Comparison of ENCODE assay signal across 18 cellular contexts in the genomic region with DNA sequence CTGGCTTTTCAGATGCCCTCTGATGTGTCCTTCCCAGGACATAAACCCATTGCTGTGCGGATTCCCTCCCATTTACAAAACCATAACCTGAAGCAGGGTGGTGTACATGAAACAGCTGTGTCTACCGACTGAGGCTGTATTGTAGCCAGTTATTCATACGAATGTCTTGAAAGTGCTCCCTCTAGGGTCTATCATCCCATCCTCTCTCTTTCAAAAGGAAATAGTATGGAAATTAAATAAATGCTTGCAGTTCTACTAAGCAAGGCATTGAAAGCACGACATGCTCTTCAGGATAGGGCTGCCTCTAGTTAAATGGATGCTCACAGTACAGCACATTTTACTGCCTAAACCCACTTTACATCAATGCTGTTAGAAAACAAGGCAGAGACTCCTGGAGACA.
DNase-seq lines count a peak whose midpoint lies in the region; ATAC-seq and TF ChIP-seq lines count a peak whose summit lies in the region.
"Had no signal": no experiment of that assay in that cellular context is flagged by ENCODE, and none has a peak within 500 bp of the region (broad histone marks: within the 10 kb centered on the region; RNA-seq: fewer than 3 reads in every experiment).

No MANE protein-coding gene starts in this region.

- CTCF ChIA-PET in AG04450 (lab: Charles Lee) = interaction anchor here (1.0 kb wide), 1 partner anchor 39 kb away, joined by 3 read pairs; no protein-coding TSS in a partner anchor
- CTCF ChIA-PET in HCT116 (lab: Charles Lee) = no interaction called here

- H4K20me1 ChIP-seq in HCT116 (ENCODE audit: insufficient read depth) = no peaks in the 10 kb centered on the region

- H3K4me1 Mint-ChIP-seq in mesothelial cell of epicardium = peaks cover 8% of the 10 kb centered on the region
- H3K4me1 Mint-ChIP-seq: activated CD4-positive, alpha-beta T cell treated with anti-CD3 and anti-CD28 coated beads, Interleukin-2, amount 10 ng/mL, durations not matched to agents 7 days and 5 days; CD14-positive monocyte; natural killer cell had no signal

- no peak for TF ChIP-seq POLR2A in HCT116 (IDR thresholded peaks at IDR 0.05; ENCODE audit: borderline replicate concordance, extremely low read depth, insufficient read depth, insufficient read length)

- DNase-seq in AG04450 (ENCODE audit: low read depth, low spot score) (no peak), HCT116 (ENCODE audit: low read depth, low spot score) (no peak), SK-MEL-5 (ENCODE audit: low read depth, low spot score) (peak; percentile 15), mesothelial cell of epicardium (ENCODE audit: low spot score in 2 of 2, unreplicated experiment in 2 of 2) (no peak), GM19240 (ENCODE audit: insufficient read length, low spot score) (no peak), mucosa of descending colon (no peak), amniotic stem cell (lab: John Stamatoyannopoulos, UW) (no peak), Kasumi-1 (lab: John Stamatoyannopoulos, UW) (no peak)
- DNase-seq: activated CD4-positive, alpha-beta T cell treated with anti-CD3 and anti-CD28 coated beads, Interleukin-2, amount 10 ng/mL, durations not matched to agents 7 days and 5 days; left cardiac atrium; natural killer cell; NCI-H446 treated with DMSO at 0.1 percent for 48 hours; WERI-Rb-1 had no signal

- TF ChIP-seq RAD21 in HCT116 (IDR thresholded peaks at IDR 0.05; ENCODE audit: low read depth) = no peak

- peaks cover 57% of the 10 kb centered on the region for H3K27me3 Mint-ChIP-seq in mesothelial cell of epicardium (ENCODE audit: low read depth)

- H3K9me3 Mint-ChIP-seq in mesothelial cell of epicardium = no peaks in the 10 kb centered on the region
- H3K9me3 Mint-ChIP-seq: activated CD4-positive, alpha-beta T cell treated with anti-CD3 and anti-CD28 coated beads, Interleukin-2, amount 10 ng/mL, durations not matched to agents 7 days and 5 days; CD14-positive monocyte; natural killer cell had no signal

- H3K4me1 ChIP-seq in HCT116 (ENCODE audit: control insufficient read depth in 1 of 2, insufficient read depth in 2 of 2, low read length in 2 of 2) = no peaks in the 10 kb centered on the region
- H3K4me1 ChIP-seq in mucosa of descending colon (ENCODE audit: low read depth) = no peaks in the 10 kb centered on the region
- H3K4me1 ChIP-seq: prostate gland had no signal

- no peaks in the 10 kb centered on the region for H3K79me2 ChIP-seq in HCT116 (ENCODE audit: insufficient read depth, low read length)

- H2AFZ ChIP-seq in HCT116 (ENCODE audit: low read depth, low read length, poor library complexity, severe bottlenecking) = no peak overlapping the region

- H3K27me3 ChIP-seq in AG04450 (ENCODE audit: control insufficient read depth, insufficient read depth, low read length) = peaks cover 19% of the 10 kb centered on the region
- H3K27me3 ChIP-seq in HCT116 (ENCODE audit: insufficient read depth, low read length) = peaks cover 33% of the 10 kb centered on the region

- POLR2A ChIA-PET in AG04450 (lab: Yijun Ruan, JAX) (no interaction called here), HCT116 (lab: Charles Lee) (no interaction called here)

- H3K9ac ChIP-seq in HCT116 (ENCODE audit: low read length) = no peak overlapping the region

- H3K36me3 ChIP-seq in HCT116 (ENCODE audit: control insufficient read depth in 1 of 2, insufficient read depth in 2 of 2, low read length in 2 of 2) = no peaks in the 10 kb centered on the region
- no peaks in the 10 kb centered on the region for H3K36me3 ChIP-seq in mucosa of descending colon (ENCODE audit: low read depth)
- H3K36me3 ChIP-seq: prostate gland, WERI-Rb-1 had no signal

- no peak overlapping the region for H3K4me2 ChIP-seq in HCT116 (ENCODE audit: low read length)

- H3K36me3 Mint-ChIP-seq in mesothelial cell of epicardium = no peaks in the 10 kb centered on the region
- H3K36me3 Mint-ChIP-seq: activated naive CD8-positive, alpha-beta T cell; CD14-positive monocyte; natural killer cell had no signal

- H3K27ac Mint-ChIP-seq in mesothelial cell of epicardium = no peak overlapping the region
- H3K27ac Mint-ChIP-seq: activated CD4-positive, alpha-beta T cell treated with anti-CD3 and anti-CD28 coated beads, Interleukin-2, amount 10 ng/mL, durations not matched to agents 7 days and 5 days; activated naive CD8-positive, alpha-beta T cell; CD14-positive monocyte; natural killer cell had no signal

- BruUV-seq in HCT116 (replicated peaks; lab: Mats Ljungman, UMichigan) = no TSS peak

- peak overlapping the region; percentile 8 for H3K4me3 Mint-ChIP-seq in mesothelial cell of epicardium
- H3K4me3 Mint-ChIP-seq: activated CD4-positive, alpha-beta T cell treated with anti-CD3 and anti-CD28 coated beads, Interleukin-2, amount 10 ng/mL, durations not matched to agents 7 days and 5 days; activated naive CD8-positive, alpha-beta T cell; CD14-positive monocyte; natural killer cell had no signal

- H3K9me2 ChIP-seq in HCT116 (ENCODE audit: insufficient read depth) = no peaks in the 10 kb centered on the region

- in situ Hi-C loops in SK-MEL-5 (cut with HindIII; ENCODE audit: low pct_unique_long_range_greater_than_20kb, low sequenced_read_pairs) = no loop called here

- intact Hi-C loops in HCT116 (cut with micrococcal nuclease) (no loop called here), mucosa of descending colon (cut with DNase I, micrococcal nuclease) (no loop called here)

- H3K9me3 ChIP-seq in AG04450 (ENCODE audit: control insufficient read depth, insufficient read depth, low read length) = no peaks in the 10 kb centered on the region
- no peaks in the 10 kb centered on the region for H3K9me3 ChIP-seq in HCT116 (ENCODE audit: control insufficient read depth in 1 of 2, insufficient read depth in 1 of 2, low read depth in 1 of 2, low read length in 2 of 2)
- no peaks in the 10 kb centered on the region for H3K9me3 ChIP-seq in mucosa of descending colon
- H3K9me3 ChIP-seq: prostate gland had no signal

- H3K27ac ChIP-seq in AG04450 (ENCODE audit: low read depth, low read length) (no peak overlapping the region), HCT116 (ENCODE audit: low read depth, low read length) (no peak overlapping the region)
- H3K27ac ChIP-seq: coronary artery, prostate gland, WERI-Rb-1 had no signal

- ATAC-seq in HCT116 (peak; percentile 40; the same call in 1 of the 2 replicates), mucosa of descending colon (no peak)
- ATAC-seq: left cardiac atrium, natural killer cell had no signal

- RAD21 ChIA-PET in HCT116 (lab: Charles Lee; ENCODE audit: low non-redundant PET in 1 of 2, low total read pairs in 2 of 2, uncharacterized antibody in 2 of 2, unreplicated experiment in 2 of 2) = no interaction called here

- TF ChIP-seq CTCF in AG04450 (IDR thresholded peaks at IDR 0.05; ENCODE audit: low read depth, low read length) (peak; percentile 29), HCT116 (IDR thresholded peaks at IDR 0.05 in 2 of 3, conservative IDR thresholded peaks at IDR 0.05 in 1 of 3; ENCODE audit: borderline replicate concordance in 1 of 3, insufficient read depth in 1 of 3, low read depth in 2 of 3, low read length in 2 of 3) (no peak), mesothelial cell of epicardium (IDR thresholded peaks at IDR 0.05; ENCODE audit: unreplicated experiment) (no peak), mucosa of descending colon (IDR thresholded peaks at IDR 0.05) (no peak)

- no peak overlapping the region for H3K4me3 ChIP-seq in AG04450 (ENCODE audit: low read depth, low read length)
- no peak overlapping the region for H3K4me3 ChIP-seq in HCT116 (replicated peaks in 1 of 2; ENCODE audit: low read depth in 1 of 2, low read length in 2 of 2)
- H3K4me3 ChIP-seq in mucosa of descending colon = no peak overlapping the region
- H3K4me3 ChIP-seq: coronary artery, K562, prostate gland had no signal

TF ChIP-seq in HCT116, 20 proteins besides CTCF, POLR2A, EP300 and RAD21 (continues in another document):
- TF ChIP-seq ATF3 (IDR thresholded peaks at IDR 0.05) (no peak), ELF1 (IDR thresholded peaks at IDR 0.05; ENCODE audit: borderline replicate concordance, low read depth) (no peak), ZNF274 (IDR thresholded peaks at IDR 0.05; ENCODE audit: low read depth, low read length) (no peak), ZBTB33 (IDR thresholded peaks at IDR 0.05; ENCODE audit: extremely low read depth, insufficient replicate concordance, low read length) (no peak), SRF (IDR thresholded peaks at IDR 0.05; ENCODE audit: low read depth) (no peak)
